ENCODE assay signal across 8 cellular contexts in genomic region chr21:33478858-33479678, GRCh38. TPM values are rescaled to one million over a fixed set of nuclear protein-coding genes. Genes with fewer than 3 reads are reported as not detected.
A peak's percentile ranks its signal among the peaks of the same experiment; 100 is the strongest.
DNase-seq lines count a peak whose midpoint lies in the region; ATAC-seq and TF ChIP-seq lines count a peak whose summit lies in the region.

No MANE protein-coding gene starts in this region.

- peaks cover 0 to 10% (median 5%) of the 10 kb centered on the region in 11 experiments; a peak in 15 of 22 replicates for H3K36me3 ChIP-seq in BLaER1 treated with 17β-estradiol and CSF1 and Interleukin-3, amounts not matched to agents 10 nM and 100 nM
- H3K36me3 ChIP-seq in SK-N-MC (ENCODE audit: insufficient read depth, low read length) (no peaks in the 10 kb centered on the region), prostate gland (no peaks in the 10 kb centered on the region)

- no peak for DNase-seq in SK-N-MC (ENCODE audit: low read depth, low spot score)
- DNase-seq in activated naive CD8-positive, alpha-beta T cell treated with anti-CD3 and anti-CD28 coated beads, Interleukin-2, amount 50 U/mL, for 24 hours: peak; percentile 54
- DNase-seq in left cardiac atrium: peak; percentile 31
- DNase-seq in prostate gland (ENCODE audit: low spot score): peak; percentile 12
- no peak for DNase-seq in NCI-H1436 (lab: John Stamatoyannopoulos, UW)

- H3K27ac ChIP-seq in BLaER1 treated with 17β-estradiol and CSF1 and Interleukin-3, amounts not matched to agents 10 nM and 100 nM: peak overlapping the region; percentile 88 to 99 (median 95)
- H3K27ac ChIP-seq in SK-N-MC (peak overlapping the region; percentile 56; the same call in 1 of the 2 replicates), prostate gland (peak overlapping the region; percentile 84 to 94)

- ATAC-seq in GM19324 (IDR thresholded peaks at IDR 0.05; ENCODE audit: low FRiP score, unreplicated experiment) (peak; percentile 20), HG03457 (IDR thresholded peaks at IDR 0.05; ENCODE audit: unreplicated experiment) (peak; percentile 15), left cardiac atrium (peak; percentile 18 to 39)
- peak; percentile 6 for ATAC-seq in activated naive CD8-positive, alpha-beta T cell treated with anti-CD3 and anti-CD28 coated beads, Interleukin-2, amount 50 U/mL, for 24 hours

- H3K36me3 Mint-ChIP-seq in activated naive CD8-positive, alpha-beta T cell treated with anti-CD3 and anti-CD28 coated beads, Interleukin-2, amount 50 U/mL, for 24 hours (ENCODE audit: low read depth): no peaks in the 10 kb centered on the region

- H3K27me3 Mint-ChIP-seq in activated naive CD8-positive, alpha-beta T cell treated with anti-CD3 and anti-CD28 coated beads, Interleukin-2, amount 50 U/mL, for 24 hours: no peaks in the 10 kb centered on the region

- H3K4me3 Mint-ChIP-seq in activated naive CD8-positive, alpha-beta T cell treated with anti-CD3 and anti-CD28 coated beads, Interleukin-2, amount 50 U/mL, for 24 hours: peak overlapping the region; percentile 89

- intact Hi-C loops in left cardiac atrium (cut with DNase I): loop anchor here in 1 of 2 donors (5.0 kb wide), 1 partner anchor 63 kb away; the partner anchor contains the start of genes GART and SON
- intact Hi-C loops in prostate gland (cut with DNase I): loop anchor here (2.0 kb wide), 1 partner anchor 64 kb away; the partner anchor contains the start of genes GART and SON

- H3K27ac Mint-ChIP-seq in activated naive CD8-positive, alpha-beta T cell treated with anti-CD3 and anti-CD28 coated beads, Interleukin-2, amount 50 U/mL, for 24 hours: peak overlapping the region; percentile 8

- peak overlapping the region; percentile 78 to 99 (median 90) for H3K4me3 ChIP-seq in BLaER1 treated with 17β-estradiol and CSF1 and Interleukin-3, amounts not matched to agents 10 nM and 100 nM
- H3K4me3 ChIP-seq in SK-N-MC (peak overlapping the region; percentile 85), prostate gland (peak overlapping the region; percentile 84 to 94)

- no peak for TF ChIP-seq CTCF in prostate gland (IDR thresholded peaks at IDR 0.05)

- H3K27me3 ChIP-seq in BLaER1 treated with 17β-estradiol and CSF1 and Interleukin-3, amounts not matched to agents 10 nM and 100 nM: no peaks in the 10 kb centered on the region
- no peaks in the 10 kb centered on the region for H3K27me3 ChIP-seq in prostate gland (replicated peaks; ENCODE audit: insufficient read depth)

- peaks cover 19% of the 10 kb centered on the region for H3K4me1 Mint-ChIP-seq in activated naive CD8-positive, alpha-beta T cell treated with anti-CD3 and anti-CD28 coated beads, Interleukin-2, amount 50 U/mL, for 24 hours

- peak overlapping the region; percentile 87 to 99 (median 95) for H3K9ac ChIP-seq in BLaER1 treated with 17β-estradiol and CSF1 and Interleukin-3, amounts not matched to agents 10 nM and 100 nM
- peak overlapping the region; percentile 70 for H3K9ac ChIP-seq in SK-N-MC (ENCODE audit: insufficient read length)

- H3K9me3 ChIP-seq in BLaER1 treated with 17β-estradiol and CSF1 and Interleukin-3, amounts not matched to agents 10 nM and 100 nM (replicated peaks in 1 of 11): peaks cover 0 to 5% (median 4%) of the 10 kb centered on the region in 11 experiments; a peak in 13 of 22 replicates
- H3K9me3 ChIP-seq in SK-N-MC (ENCODE audit: low read depth, low read length): no peaks in the 10 kb centered on the region
- no peaks in the 10 kb centered on the region for H3K9me3 ChIP-seq in prostate gland

- H3K9me3 Mint-ChIP-seq in activated naive CD8-positive, alpha-beta T cell treated with anti-CD3 and anti-CD28 coated beads, Interleukin-2, amount 50 U/mL, for 24 hours: no peaks in the 10 kb centered on the region

- whole genome bisulfite sequencing in prostate gland: under 1% methylated on average over 53 of the region's 69 CpGs

- TF ChIP-seq POLR2A in prostate gland (IDR thresholded peaks at IDR 0.05): no peak

- peak overlapping the region; percentile 75 to 99 (median 90) for H3K4me2 ChIP-seq in BLaER1 treated with 17β-estradiol and CSF1 and Interleukin-3, amounts not matched to agents 10 nM and 100 nM

- H4K20me1 ChIP-seq in BLaER1 treated with 17β-estradiol and CSF1 and Interleukin-3, amounts not matched to agents 10 nM and 100 nM: peaks cover 0 to 11% (median 3%) of the 10 kb centered on the region in 11 experiments; a peak in 8 of 22 replicates

- peaks cover 13 to 25% (median 15%) of the 10 kb centered on the region in 10 experiments for H3K4me1 ChIP-seq in BLaER1 treated with 17β-estradiol and CSF1 and Interleukin-3, amounts not matched to agents 10 nM and 100 nM
- H3K4me1 ChIP-seq in prostate gland (replicated peaks): peaks cover 4% of the 10 kb centered on the region

RNA-seq across cellular contexts. Expression of gene TMEM50B, which starts 0.7 kb away (rescaled TPM):
- total RNA-seq in left cardiac atrium: 10 to 100 TPM; 33.1 to 39.7 TPM
- total RNA-seq in prostate gland: 10 to 100 TPM; 65.9 to 67.4 TPM

RNA-seq across cellular contexts. Expression of gene DNAJC28, which starts 12.4 kb away (rescaled TPM):
- total RNA-seq in left cardiac atrium (1 to 10 TPM; 5.4 to 5.5 TPM), prostate gland (1 to 10 TPM; 2.3 to 4.4 TPM)

Comparison
In these comparisons a context has a peak if more than half of its experiments do, and no peak if none do; other contexts are left out.
1. DNase-seq: peak in activated naive CD8-positive, alpha-beta T cell treated with anti-CD3 and anti-CD28 coated beads, Interleukin-2, amount 50 U/mL, for 24 hours (single experiment), left cardiac atrium (single experiment) and prostate gland (single experiment); none in SK-N-MC (single experiment) and NCI-H1436 (single experiment).
2. Peak in every context shown above with its lines, with median percentiles within 50 percentile points of each other: H3K27ac ChIP-seq, H3K4me3 ChIP-seq and ATAC-seq.